ENCODE assay signal across 17 cellular contexts in genomic region chr2:1341409-1342120, GRCh38.
"Had no signal": no experiment of that assay in that cellular context is flagged by ENCODE, and none has a peak within 500 bp of the region (broad histone marks: within the 10 kb centered on the region; RNA-seq: fewer than 3 reads in every experiment).

No MANE protein-coding gene starts in this region.

- H3K4me3 Mint-ChIP-seq: activated B cell treated with CpG ODN at 0.5 μM for 24 hours; activated CD4-positive, alpha-beta T cell treated with anti-CD3 and anti-CD28 coated beads, Interleukin-2, amount 10 ng/mL, durations not matched to agents 24 days and 14 days; activated naive CD8-positive, alpha-beta T cell; mesothelial cell of epicardium; neural crest cell; stimulated activated memory B cell treated with anti-CD40 and anti-IgM and Interleukin-4, amounts not matched to agents 10 μg/mL and 1 μg/mL and 100 μg/mL, for 72 hours had no signal

- H3K9me3 ChIP-seq: colonic mucosa, esophagus squamous epithelium, lower lobe of right lung, ovary, transverse colon had no signal

- H3K4me1 ChIP-seq: colonic mucosa, esophagus squamous epithelium, lower lobe of right lung, transverse colon had no signal

- DNase-seq: activated B cell treated with CpG ODN at 0.5 μM for 24 hours; activated CD4-positive, alpha-beta T cell treated with anti-CD3 and anti-CD28 coated beads, Interleukin-2, amount 10 ng/mL, durations not matched to agents 24 days and 14 days; activated CD8-positive, alpha-beta memory T cell treated with anti-CD3 and anti-CD28 coated beads, Interleukin-2, amount 50 U/mL, for 48 hours; activated gamma-delta T cell treated with Interleukin-2 at 50 U/mL for 16 hours; amniotic stem cell; caudate nucleus; colonic mucosa; esophagus squamous epithelium; glutamatergic neuron; lower lobe of right lung; ovary; T-helper 2 cell; transverse colon had no signal

- H3K36me3 Mint-ChIP-seq: activated naive CD8-positive, alpha-beta T cell; mesothelial cell of epicardium; stimulated activated memory B cell treated with anti-CD40 and anti-IgM and Interleukin-4, amounts not matched to agents 10 μg/mL and 1 μg/mL and 100 μg/mL, for 72 hours had no signal

- H3K27ac Mint-ChIP-seq: activated B cell treated with CpG ODN at 0.5 μM for 24 hours; activated CD4-positive, alpha-beta T cell treated with anti-CD3 and anti-CD28 coated beads, Interleukin-2, amount 10 ng/mL, durations not matched to agents 24 days and 14 days; activated naive CD8-positive, alpha-beta T cell; mesothelial cell of epicardium; stimulated activated memory B cell treated with anti-CD40 and anti-IgM and Interleukin-4, amounts not matched to agents 10 μg/mL and 1 μg/mL and 100 μg/mL, for 72 hours had no signal

- H3K36me3 ChIP-seq: colonic mucosa, esophagus squamous epithelium, lower lobe of right lung, ovary, transverse colon had no signal

- H3K27me3 Mint-ChIP-seq: activated B cell treated with CpG ODN at 0.5 μM for 24 hours; activated CD4-positive, alpha-beta T cell treated with anti-CD3 and anti-CD28 coated beads, Interleukin-2, amount 10 ng/mL, durations not matched to agents 24 days and 14 days; activated naive CD8-positive, alpha-beta T cell; stimulated activated memory B cell treated with anti-CD40 and anti-IgM and Interleukin-4, amounts not matched to agents 10 μg/mL and 1 μg/mL and 100 μg/mL, for 72 hours had no signal

- H3K4me1 Mint-ChIP-seq: activated B cell treated with CpG ODN at 0.5 μM for 24 hours; activated CD4-positive, alpha-beta T cell treated with anti-CD3 and anti-CD28 coated beads, Interleukin-2, amount 10 ng/mL, durations not matched to agents 24 days and 14 days; mesothelial cell of epicardium; neural crest cell; stimulated activated memory B cell treated with anti-CD40 and anti-IgM and Interleukin-4, amounts not matched to agents 10 μg/mL and 1 μg/mL and 100 μg/mL, for 72 hours had no signal

- H3K9me3 Mint-ChIP-seq: activated CD4-positive, alpha-beta T cell treated with anti-CD3 and anti-CD28 coated beads, Interleukin-2, amount 10 ng/mL, durations not matched to agents 24 days and 14 days; neural crest cell; stimulated activated memory B cell treated with anti-CD40 and anti-IgM and Interleukin-4, amounts not matched to agents 10 μg/mL and 1 μg/mL and 100 μg/mL, for 72 hours had no signal

- H3K27ac ChIP-seq: colonic mucosa, esophagus squamous epithelium, lower lobe of right lung, ovary, transverse colon had no signal

- H3K4me3 ChIP-seq: colonic mucosa, esophagus squamous epithelium, lower lobe of right lung, ovary, transverse colon had no signal

- H3K27me3 ChIP-seq: colonic mucosa, esophagus squamous epithelium, ovary, transverse colon had no signal
